ENCODE assay signal across 17 cellular contexts in the genomic region with DNA sequence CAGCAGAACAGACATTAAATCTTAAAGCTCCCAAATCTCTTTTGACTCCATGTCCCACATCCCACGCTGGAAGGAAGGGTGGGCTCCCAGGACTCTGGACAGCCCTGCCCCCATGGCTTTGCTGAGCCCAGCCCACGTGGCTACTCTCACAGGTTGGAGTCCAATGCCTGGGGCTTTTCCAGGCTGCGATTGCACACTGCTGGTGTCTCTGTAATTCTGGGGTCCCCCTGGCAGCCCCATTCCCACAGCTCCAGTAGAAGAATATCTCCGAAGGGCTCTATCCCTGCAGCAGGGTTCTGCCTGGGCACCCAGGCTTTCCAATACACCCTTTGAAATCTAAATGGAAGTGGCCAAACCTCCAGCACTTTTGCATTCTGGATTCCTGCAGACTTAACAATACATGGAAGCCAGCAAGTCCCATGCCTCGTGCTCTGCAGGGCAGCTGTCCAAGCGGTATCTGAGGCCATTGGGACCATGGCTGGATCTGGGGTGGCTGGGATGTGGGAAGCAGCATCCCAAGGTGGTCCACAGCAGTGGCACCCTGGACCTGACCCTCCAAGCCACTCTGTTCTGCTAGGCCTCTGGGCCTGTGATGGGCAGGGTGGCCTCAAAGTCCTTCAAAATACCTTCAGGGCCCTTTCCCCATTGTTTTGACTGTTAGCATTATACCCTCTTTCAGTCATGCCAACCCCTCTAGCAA. TPM values are rescaled to one million over a fixed set of nuclear protein-coding genes. Genes with fewer than 3 reads are reported as not detected.
DNase-seq lines count a peak whose midpoint lies in the region; ATAC-seq and TF ChIP-seq lines count a peak whose summit lies in the region.
"Had no signal": no experiment of that assay in that cellular context is flagged by ENCODE, and none has a peak within 500 bp of the region (broad histone marks: within the 10 kb centered on the region; RNA-seq: fewer than 3 reads in every experiment).

No MANE protein-coding gene starts in this region.

- no peaks in the 10 kb centered on the region for H3K4me1 Mint-ChIP-seq in T-helper 2 cell treated with Interferon-gamma antibody and Interleukin-4, amounts not matched to agents 5 μg/mL and 100 μg/mL, for 36 hours (ENCODE audit: low read depth)

- H3K4ac ChIP-seq in neuronal stem cell (ENCODE audit: low read length) = no peak overlapping the region

- H3K4me3 ChIP-seq in breast epithelium (no peak overlapping the region), mammary epithelial cell (replicated peaks in 1 of 3; ENCODE audit: insufficient read depth in 1 of 3, low read depth in 2 of 3, low read length in 3 of 3) (no peak overlapping the region), neuronal stem cell (ENCODE audit: low read length in 2 of 2) (no peak overlapping the region), aorta (ENCODE audit: low read length in 2 of 2) (no peak overlapping the region)
- H3K4me3 ChIP-seq: BLaER1, GM23248 had no signal

- H2AFZ ChIP-seq in mammary epithelial cell (ENCODE audit: low read depth, low read length) (no peak overlapping the region), neuronal stem cell (ENCODE audit: low read length) (no peak overlapping the region)
- H2AFZ ChIP-seq: GM23248 had no signal

- H4K8ac ChIP-seq in neuronal stem cell (ENCODE audit: low read depth, low read length) = no peak overlapping the region

- H3K9me3 Mint-ChIP-seq in T-helper 2 cell treated with Interferon-gamma antibody and Interleukin-4, amounts not matched to agents 5 μg/mL and 100 μg/mL, for 36 hours = no peaks in the 10 kb centered on the region

- no peak overlapping the region for H2BK12ac ChIP-seq in neuronal stem cell (ENCODE audit: low read length)

- H2BK5ac ChIP-seq in neuronal stem cell (ENCODE audit: low read length) = no peak overlapping the region

- BruUV-seq in mammary epithelial cell (replicated peaks; lab: Mats Ljungman, UMichigan) = no TSS peak

- CTCF ChIA-PET in mammary epithelial cell (lab: Charles Lee; ENCODE audit: low non-redundant PET) = no interaction called here

- peaks cover 9% of the 10 kb centered on the region for H3K27me3 Mint-ChIP-seq in T-helper 2 cell treated with Interferon-gamma antibody and Interleukin-4, amounts not matched to agents 5 μg/mL and 100 μg/mL, for 36 hours (ENCODE audit: low read depth)

- ATAC-seq in aorta (ENCODE audit: low FRiP score) = no peak

- H3K27me3 ChIP-seq in breast epithelium (no peaks in the 10 kb centered on the region), mammary epithelial cell (ENCODE audit: insufficient read depth, low read length) (peaks cover 9% of the 10 kb centered on the region), neuronal stem cell (ENCODE audit: control insufficient read depth in 3 of 3, insufficient read depth in 3 of 3, low read depth in 1 of 3, low read length in 3 of 3) (peaks cover 0 to 2% (median 0%) of the 10 kb centered on the region in 3 experiments), aorta (ENCODE audit: control insufficient read depth in 1 of 2, insufficient read depth in 2 of 2, low read length in 1 of 2) (no peaks in the 10 kb centered on the region)
- H3K27me3 ChIP-seq: BLaER1 had no signal

- 51% methylated on average over 6 of the region's 6 CpGs for WGBS in mammary epithelial cell (ENCODE audit: low coverage, missing lambda C conversion rate)
- no CpG with 5 or more reads among the region's 6 CpGs for WGBS in neuronal stem cell (ENCODE audit: extremely low coverage in 2 of 2, insufficient read length in 2 of 2, insufficient replicate concordance in 1 of 2), 2 donors
- 69 to 70% methylated on average over 6 of the region's 6 CpGs for WGBS in aorta, 2 donors

- TF ChIP-seq CTCF in breast epithelium (IDR thresholded peaks at IDR 0.05) (no peak), mammary epithelial cell (conservative IDR thresholded peaks at IDR 0.05 in 1 of 2, IDR thresholded peaks at IDR 0.05 in 1 of 2; ENCODE audit: extremely low read depth in 1 of 2, insufficient read depth in 1 of 2, low read depth in 1 of 2, low read length in 2 of 2) (no peak)

- H3K36me3 ChIP-seq in breast epithelium (no peaks in the 10 kb centered on the region), mammary epithelial cell (ENCODE audit: insufficient read depth, low read length) (no peaks in the 10 kb centered on the region), neuronal stem cell (replicated peaks in 1 of 2; ENCODE audit: control insufficient read depth in 2 of 2, insufficient read depth in 2 of 2, low read length in 2 of 2) (no peaks in the 10 kb centered on the region), aorta (ENCODE audit: control insufficient read depth in 1 of 2, insufficient read depth in 2 of 2, low read length in 1 of 2) (no peaks in the 10 kb centered on the region)
- H3K36me3 ChIP-seq: BLaER1 had no signal

- H3K9me3 ChIP-seq in breast epithelium = no peaks in the 10 kb centered on the region
- H3K9me3 ChIP-seq in mammary epithelial cell (replicated peaks; ENCODE audit: insufficient read depth, low read length) = no peaks in the 10 kb centered on the region
- H3K9me3 ChIP-seq in neuronal stem cell (replicated peaks in 1 of 2; ENCODE audit: control insufficient read depth in 2 of 2, insufficient read depth in 1 of 2, low read depth in 1 of 2, low read length in 2 of 2) = peaks cover 0 to 13% of the 10 kb centered on the region in 2 donors
- peaks cover 4% of the 10 kb centered on the region for H3K9me3 ChIP-seq in aorta (ENCODE audit: control insufficient read depth, low read length)

- no peaks in the 10 kb centered on the region for H3K36me3 Mint-ChIP-seq in T-helper 2 cell treated with Interferon-gamma antibody and Interleukin-4, amounts not matched to agents 5 μg/mL and 100 μg/mL, for 36 hours (ENCODE audit: low read depth)
- H3K36me3 Mint-ChIP-seq: CD4-positive, CD25-positive, alpha-beta regulatory T cell had no signal

- no peaks in the 10 kb centered on the region for H3K79me2 ChIP-seq in mammary epithelial cell (ENCODE audit: insufficient read depth, low read length)

- H3K4me2 ChIP-seq in mammary epithelial cell (ENCODE audit: insufficient read depth, low read depth, low read length) (no peak overlapping the region), neuronal stem cell (ENCODE audit: insufficient read depth, low read length, poor library complexity, severe bottlenecking) (no peak overlapping the region)
- H3K4me2 ChIP-seq: BLaER1 had no signal

- TF ChIP-seq POLR2A in breast epithelium (IDR thresholded peaks at IDR 0.05) = no peak

- peak overlapping the region; percentile 84 for H2BK15ac ChIP-seq in neuronal stem cell (ENCODE audit: low read length)

- in situ Hi-C loops in mammary epithelial cell (cut with MboI; ENCODE audit: low sequenced_read_pairs in 2 of 2) = no loop called here

- H2BK120ac ChIP-seq in neuronal stem cell (ENCODE audit: low read depth, low read length) = no peak overlapping the region

- peak overlapping the region; percentile 84 for H3K18ac ChIP-seq in neuronal stem cell (ENCODE audit: low read length)

- peak overlapping the region; percentile 26 for H2AK5ac ChIP-seq in neuronal stem cell (ENCODE audit: low read depth, low read length)

- H3K23ac ChIP-seq in neuronal stem cell (ENCODE audit: low read depth, low read length, poor library complexity) = no peak overlapping the region

- intact Hi-C loops in breast epithelium (cut with DNase I; ENCODE audit: low total_unique reads) = no loop called here
- intact Hi-C loops in mammary epithelial cell (cut with micrococcal nuclease) = no loop called here
- intact Hi-C loops in aorta (cut with DNase I) = no loop called here

- no peak overlapping the region for H3K4me3 Mint-ChIP-seq in T-helper 2 cell treated with Interferon-gamma antibody and Interleukin-4, amounts not matched to agents 5 μg/mL and 100 μg/mL, for 36 hours

- H3K27ac Mint-ChIP-seq in T-helper 2 cell treated with Interferon-gamma antibody and Interleukin-4, amounts not matched to agents 5 μg/mL and 100 μg/mL, for 36 hours = no peak overlapping the region
- H3K27ac Mint-ChIP-seq: CD4-positive, CD25-positive, alpha-beta regulatory T cell had no signal

- H3K9ac ChIP-seq in mammary epithelial cell (ENCODE audit: insufficient read depth, low read length) = no peak overlapping the region
- no peak overlapping the region for H3K9ac ChIP-seq in neuronal stem cell (ENCODE audit: low read depth, low read length, poor library complexity)
- H3K9ac ChIP-seq: BLaER1, GM23248 had no signal

- dilution Hi-C loops in mammary epithelial cell (cut with HindIII; ENCODE audit: low sequenced_read_pairs) = loop anchor here (5.0 to 10.0 kb wide), 2 partner anchors 67 to 195 kb away; no protein-coding TSS in a partner anchor

- no peak overlapping the region for H4K91ac ChIP-seq in neuronal stem cell (ENCODE audit: low read depth, low read length, poor library complexity)

- no peaks in the 10 kb centered on the region for H3K79me1 ChIP-seq in neuronal stem cell (ENCODE audit: low read depth, low read length)

- H3K27ac ChIP-seq in breast epithelium (no peak overlapping the region), mammary epithelial cell (ENCODE audit: insufficient read depth, low read depth, low read length) (no peak overlapping the region), neuronal stem cell (replicated peaks; ENCODE audit: low read length) (no peak overlapping the region), aorta (ENCODE audit: low read depth in 1 of 2, low read length in 2 of 2) (no peak overlapping the region)
- H3K27ac ChIP-seq: 22Rv1, BLaER1, GM23248 had no signal

- H3K4me1 ChIP-seq in breast epithelium (no peaks in the 10 kb centered on the region), mammary epithelial cell (ENCODE audit: insufficient read depth, low read length) (peaks cover 9% of the 10 kb centered on the region), neuronal stem cell (ENCODE audit: control insufficient read depth in 2 of 2, insufficient read depth in 1 of 2, low read depth in 1 of 2, low read length in 2 of 2) (peaks cover under 1 to 4% of the 10 kb centered on the region in 2 donors), aorta (ENCODE audit: control insufficient read depth in 1 of 2, insufficient read depth in 2 of 2, low read length in 2 of 2) (no peaks in the 10 kb centered on the region)
- H3K4me1 ChIP-seq: BLaER1 had no signal

- DNase-seq in T-helper 2 cell treated with Interferon-gamma antibody and Interleukin-4, amounts not matched to agents 5 μg/mL and 100 μg/mL, for 36 hours (ENCODE audit: low spot score) = peak; percentile 1
- DNase-seq in T-helper 2 cell (no peak), breast epithelium (ENCODE audit: low spot score in 2 of 2) (peak; percentile 12 to 22), mammary epithelial cell (no peak), neuronal stem cell (ENCODE audit: low spot score) (no peak), aorta (peak; percentile 40 to 45), dedifferentiated amniotic fluid mesenchymal stem cell (ENCODE audit: extremely low spot score) (no peak), NCI-H82 treated with DMSO at 0.1 percent for 48 hours (lab: John Stamatoyannopoulos, UW; ENCODE audit: unreplicated experiment) (no peak)
- DNase-seq: Calu3; CD4-positive, CD25-positive, alpha-beta regulatory T cell; DMS 273 treated with DMSO at 0.1 percent for 48 hours; GM23248; H7 had no signal

- peak overlapping the region; percentile 85 for H3K14ac ChIP-seq in neuronal stem cell (ENCODE audit: low read length)

- no peaks in the 10 kb centered on the region for H4K20me1 ChIP-seq in mammary epithelial cell (ENCODE audit: insufficient read depth, low read length)
- H4K20me1 ChIP-seq: BLaER1 had no signal

RNA-seq across cellular contexts. Expression of gene TH, which starts 47.9 kb away (rescaled TPM):
- total RNA-seq in breast epithelium = not detected
- total RNA-seq in mammary epithelial cell = under 1 TPM in 1 of 2 donors, not detected in 1; 0.61 TPM
- 0.16 TPM for polyA plus RNA-seq in mammary epithelial cell
- not detected for polyA minus RNA-seq in mammary epithelial cell
- polyA plus RNA-seq in neuronal stem cell (2013, experiment 1 of 2) = 1.0 TPM
- 0.82 TPM for polyA plus RNA-seq in neuronal stem cell (2013, experiment 2 of 2)
- under 1 TPM in 1 of 2 donors, not detected in 1; 0.45 TPM for total RNA-seq in aorta
- not detected for polyA plus RNA-seq in aorta
- total RNA-seq: A673; Calu3; CD4-positive, CD25-positive, alpha-beta regulatory T cell; Daoy; GM23248; H7 had no signal
- polyA plus RNA-seq: CD4-positive, CD25-positive, alpha-beta regulatory T cell; GM23248 had no signal

RNA-seq across cellular contexts. Expression of gene ASCL2, which starts 50.9 kb away (rescaled TPM):
- total RNA-seq in breast epithelium (1 to 10 TPM in 2 of 3 donors, under 1 TPM in 1; 0.96 to 4.8 (median 3.3) TPM), mammary epithelial cell (not detected), aorta (1 to 10 TPM in 1 of 2 donors, under 1 TPM in 1; 0.62 to 1.4 TPM)
- polyA plus RNA-seq in mammary epithelial cell (0.05 TPM), aorta (not detected)
- not detected for polyA minus RNA-seq in mammary epithelial cell
- polyA plus RNA-seq in neuronal stem cell (2013, experiment 1 of 2) = 0.07 TPM
- polyA plus RNA-seq in neuronal stem cell (2013, experiment 2 of 2) = 0.06 TPM
- total RNA-seq: A673, Calu3, Daoy, GM23248 had no signal
- polyA plus RNA-seq: GM23248 had no signal

RNA-seq across cellular contexts. Expression of gene INS, which starts 58.5 kb away (rescaled TPM):
- not detected for total RNA-seq in breast epithelium
- total RNA-seq in mammary epithelial cell = not detected
- not detected for polyA plus RNA-seq in mammary epithelial cell
- polyA minus RNA-seq in mammary epithelial cell = not detected
- not detected for polyA plus RNA-seq in neuronal stem cell (2013, experiment 1 of 2)
- not detected for polyA plus RNA-seq in neuronal stem cell (2013, experiment 2 of 2)
- total RNA-seq in aorta = 1 to 10 TPM; 1.9 to 2.1 TPM
- polyA plus RNA-seq in aorta = 10 to 100 TPM; 17.2 to 18.8 TPM
- total RNA-seq: A673; Calu3; CD4-positive, CD25-positive, alpha-beta regulatory T cell; Daoy; GM23248; H7 had no signal
- polyA plus RNA-seq: CD4-positive, CD25-positive, alpha-beta regulatory T cell; GM23248 had no signal

Comparison
In these comparisons a context has a peak if more than half of its experiments do, and no peak if none do; other contexts are left out.
1. DNase-seq: peak in T-helper 2 cell treated with Interferon-gamma antibody and Interleukin-4, amounts not matched to agents 5 μg/mL and 100 μg/mL, for 36 hours (single experiment), breast epithelium (2 of 2) and aorta (2 of 2); none in T-helper 2 cell (0 of 5), mammary epithelial cell (single experiment), neuronal stem cell (single experiment), dedifferentiated amniotic fluid mesenchymal stem cell (single experiment) and NCI-H82 treated with DMSO at 0.1 percent for 48 hours (single experiment).